ENCODE assay signal across 8 cellular contexts in the genomic region with DNA sequence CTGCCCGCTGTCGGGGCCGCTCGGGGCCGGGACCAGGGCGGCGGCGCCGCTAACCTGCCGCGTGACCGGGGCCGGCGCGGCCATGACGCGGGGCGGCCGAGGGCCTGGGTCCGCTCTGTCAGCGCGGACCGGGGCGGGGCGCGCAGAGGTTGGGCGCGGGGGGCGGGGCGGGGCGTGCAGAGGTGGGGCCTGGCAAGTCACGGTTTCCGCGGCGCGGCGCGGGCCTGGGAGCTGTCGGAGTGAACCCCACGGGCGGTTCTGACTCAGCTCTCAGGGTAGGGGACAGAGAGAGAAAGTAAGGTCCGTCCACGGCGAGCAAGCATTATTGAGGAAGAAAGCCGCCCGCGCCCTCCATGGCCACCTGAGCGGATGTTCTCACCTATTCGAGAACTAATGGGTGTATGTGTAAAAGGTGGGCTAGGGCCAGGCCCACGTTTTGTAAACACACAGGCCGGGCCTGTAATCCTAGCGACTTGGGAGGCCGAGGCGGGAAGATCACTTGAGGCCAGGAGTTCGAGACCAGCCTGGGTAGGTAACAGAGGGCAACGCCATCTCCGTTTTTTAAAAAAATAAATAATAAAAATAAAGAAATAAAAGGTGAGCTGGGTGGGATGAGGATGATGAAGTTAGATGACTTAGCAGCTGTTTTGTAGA. TPM values are rescaled to one million over a fixed set of nuclear protein-coding genes. Genes with fewer than 3 reads are reported as not detected.
A peak's percentile ranks its signal among the peaks of the same experiment; 100 is the strongest.
DNase-seq lines count a peak whose midpoint lies in the region; ATAC-seq and TF ChIP-seq lines count a peak whose summit lies in the region.

A gene with protein sequence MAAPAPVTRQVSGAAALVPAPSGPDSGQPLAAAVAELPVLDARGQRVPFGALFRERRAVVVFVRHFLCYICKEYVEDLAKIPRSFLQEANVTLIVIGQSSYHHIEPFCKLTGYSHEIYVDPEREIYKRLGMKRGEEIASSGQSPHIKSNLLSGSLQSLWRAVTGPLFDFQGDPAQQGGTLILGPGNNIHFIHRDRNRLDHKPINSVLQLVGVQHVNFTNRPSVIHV (minus strand): TSS at position 120 of the 654 bp plus-strand sequence. CDS start 36 bp downstream, at position 84.

- CTCF ChIA-PET in HCT116 (lab: Charles Lee) = interaction anchor here (0.6 kb wide), 1 partner anchor 961 kb away, joined by 5 read pairs; no protein-coding TSS in a partner anchor

- intact Hi-C loops in HCT116 (cut with micrococcal nuclease) = no loop called here
- intact Hi-C loops in left colon (cut with DNase I, micrococcal nuclease) = no loop called here

- POLR2A ChIA-PET in HCT116 (lab: Charles Lee) = no interaction called here

- peak within 1 kb of the TSS; percentile 91 for H3K4me2 ChIP-seq in HCT116 (ENCODE audit: low read length)

- TF ChIP-seq CTCF in GM12865 (IDR thresholded peaks at IDR 0.05; ENCODE audit: insufficient read depth, low read depth, low read length, missing control alignments) (no peak), HCT116 (IDR thresholded peaks at IDR 0.05 in 2 of 3, conservative IDR thresholded peaks at IDR 0.05 in 1 of 3; ENCODE audit: borderline replicate concordance in 1 of 3, insufficient read depth in 1 of 3, low read depth in 2 of 3, low read length in 2 of 3) (no peak), choroid plexus epithelial cell (conservative IDR thresholded peaks at IDR 0.05; ENCODE audit: low read depth, low read length) (no peak)

- H3K79me2 ChIP-seq in HCT116 (ENCODE audit: insufficient read depth, low read length) = no peaks in the 10 kb centered on the region

- peak; percentile 64 for TF ChIP-seq POLR2A in HCT116 (IDR thresholded peaks at IDR 0.05; ENCODE audit: borderline replicate concordance, extremely low read depth, insufficient read depth, insufficient read length)

- H4K20me1 ChIP-seq in HCT116 (ENCODE audit: insufficient read depth) = no peaks in the 10 kb centered on the region

- peaks cover 5 to 22% of the 10 kb centered on the region in 2 experiments; a peak in 3 of 4 replicates for H3K4me1 ChIP-seq in HCT116 (ENCODE audit: control insufficient read depth in 1 of 2, insufficient read depth in 2 of 2, low read length in 2 of 2)

- no peaks in the 10 kb centered on the region for H3K27me3 ChIP-seq in HCT116 (ENCODE audit: insufficient read depth, low read length)

- TF ChIP-seq RAD21 in HCT116 (IDR thresholded peaks at IDR 0.05; ENCODE audit: low read depth) = no peak

- peak within 1 kb of the TSS; percentile 81 for H2AFZ ChIP-seq in HCT116 (ENCODE audit: low read depth, low read length, poor library complexity, severe bottlenecking)

- H3K9me2 ChIP-seq in HCT116 (ENCODE audit: insufficient read depth) = no peaks in the 10 kb centered on the region

- TSS peak; percentile 74 for BruUV-seq in HCT116 (replicated peaks; lab: Mats Ljungman, UMichigan)

- H3K27ac ChIP-seq in HCT116 (ENCODE audit: low read depth, low read length) = peak within 1 kb of the TSS; percentile 91

- H3K9me3 ChIP-seq in HCT116 (ENCODE audit: control insufficient read depth in 1 of 2, insufficient read depth in 1 of 2, low read depth in 1 of 2, low read length in 2 of 2) = no peaks in the 10 kb centered on the region

- peak; percentile 85 for ATAC-seq in HCT116
- ATAC-seq in left colon = peak; percentile 77
- ATAC-seq in GM18870 (IDR thresholded peaks at IDR 0.05; ENCODE audit: unreplicated experiment) = no peak

- peak; percentile 72 for DNase-seq in GM12865 (ENCODE audit: low read depth)
- no peak for DNase-seq in HCT116 (ENCODE audit: low read depth, low spot score)
- DNase-seq in NCI-H1930 (lab: John Stamatoyannopoulos, UW) = peak; percentile 37 to 43
- DNase-seq in activated CD4-positive, alpha-beta T cell treated with anti-CD3 and anti-CD28 coated beads for 4 hours = peak; percentile 83 to 86
- peak; percentile 70 for DNase-seq in choroid plexus epithelial cell (ENCODE audit: low read depth)
- peak; percentile 84 to 91 for DNase-seq in left colon
- peak; percentile 77 to 85 for DNase-seq in stimulated activated CD4-positive, alpha-beta T cell treated with anti-CD3 and anti-CD28 coated beads, Interleukin-1b, Interleukin-23, amount 100 ng/mL, for 4 hours (ENCODE audit: low read depth in 2 of 2)

- H3K9ac ChIP-seq in HCT116 (ENCODE audit: low read length) = peak within 1 kb of the TSS; percentile 71

- RAD21 ChIA-PET in HCT116 (lab: Charles Lee; ENCODE audit: low non-redundant PET in 1 of 2, low total read pairs in 2 of 2, uncharacterized antibody in 2 of 2, unreplicated experiment in 2 of 2) = interaction anchor here in 1 of 2 experiments (1.0 kb wide), 1 partner anchor 213 kb away, joined by 4 read pairs; no protein-coding TSS in a partner anchor

- peaks cover 4% of the 10 kb centered on the region in 2 experiments; a peak in 2 of 4 replicates for H3K36me3 ChIP-seq in HCT116 (ENCODE audit: control insufficient read depth in 1 of 2, insufficient read depth in 2 of 2, low read length in 2 of 2)

- H3K4me3 ChIP-seq in GM12865 (ENCODE audit: low read depth, low read length) (peak within 1 kb of the TSS; percentile 54), HCT116 (replicated peaks in 1 of 2; ENCODE audit: low read depth in 1 of 2, low read length in 2 of 2) (peak within 1 kb of the TSS; percentile 65), choroid plexus epithelial cell (ENCODE audit: low read depth, low read length) (peak within 1 kb of the TSS; percentile 70)

TF ChIP-seq in HCT116, 20 proteins besides CTCF, POLR2A, EP300 and RAD21:
- peak; percentile 55 for TF ChIP-seq POLR2AphosphoS5 (IDR thresholded peaks at IDR 0.05; ENCODE audit: low read depth, low read length)
- no peak for TF ChIP-seq ELF1 (IDR thresholded peaks at IDR 0.05; ENCODE audit: borderline replicate concordance, low read depth)
- peak; percentile 61 for TF ChIP-seq ZFX (IDR thresholded peaks at IDR 0.05)
- TF ChIP-seq CEBPB (IDR thresholded peaks at IDR 0.05; ENCODE audit: low read depth) = no peak
- TF ChIP-seq SRF (IDR thresholded peaks at IDR 0.05; ENCODE audit: low read depth) = no peak
- TF ChIP-seq EZH2phosphoT487 (IDR thresholded peaks at IDR 0.05; ENCODE audit: borderline replicate concordance) = no peak
- no peak for TF ChIP-seq YY1 (IDR thresholded peaks at IDR 0.05; ENCODE audit: extremely low read depth, insufficient replicate concordance, low read depth, low read length)
- TF ChIP-seq EZH2 (IDR thresholded peaks at IDR 0.05) = no peak
- TF ChIP-seq CBX3 (IDR thresholded peaks at IDR 0.05; ENCODE audit: low read depth) = no peak
- TF ChIP-seq SP1 (IDR thresholded peaks at IDR 0.05; ENCODE audit: low read depth) = no peak
- TF ChIP-seq FOSL1 (IDR thresholded peaks at IDR 0.05; ENCODE audit: low read depth) = no peak
- TF ChIP-seq, protein P1, sequence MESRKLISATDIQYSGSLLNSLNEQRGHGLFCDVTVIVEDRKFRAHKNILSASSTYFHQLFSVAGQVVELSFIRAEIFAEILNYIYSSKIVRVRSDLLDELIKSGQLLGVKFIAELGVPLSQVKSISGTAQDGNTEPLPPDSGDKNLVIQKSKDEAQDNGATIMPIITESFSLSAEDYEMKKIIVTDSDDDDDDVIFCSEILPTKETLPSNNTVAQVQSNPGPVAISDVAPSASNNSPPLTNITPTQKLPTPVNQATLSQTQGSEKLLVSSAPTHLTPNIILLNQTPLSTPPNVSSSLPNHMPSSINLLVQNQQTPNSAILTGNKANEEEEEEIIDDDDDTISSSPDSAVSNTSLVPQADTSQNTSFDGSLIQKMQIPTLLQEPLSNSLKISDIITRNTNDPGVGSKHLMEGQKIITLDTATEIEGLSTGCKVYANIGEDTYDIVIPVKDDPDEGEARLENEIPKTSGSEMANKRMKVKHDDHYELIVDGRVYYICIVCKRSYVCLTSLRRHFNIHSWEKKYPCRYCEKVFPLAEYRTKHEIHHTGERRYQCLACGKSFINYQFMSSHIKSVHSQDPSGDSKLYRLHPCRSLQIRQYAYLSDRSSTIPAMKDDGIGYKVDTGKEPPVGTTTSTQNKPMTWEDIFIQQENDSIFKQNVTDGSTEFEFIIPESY (IDR thresholded peaks at IDR 0.05; ENCODE audit: extremely low read depth, insufficient replicate concordance, low read length) = no peak
- TF ChIP-seq ZNF274 (IDR thresholded peaks at IDR 0.05; ENCODE audit: low read depth, low read length) = no peak
- TF ChIP-seq, protein P2, sequence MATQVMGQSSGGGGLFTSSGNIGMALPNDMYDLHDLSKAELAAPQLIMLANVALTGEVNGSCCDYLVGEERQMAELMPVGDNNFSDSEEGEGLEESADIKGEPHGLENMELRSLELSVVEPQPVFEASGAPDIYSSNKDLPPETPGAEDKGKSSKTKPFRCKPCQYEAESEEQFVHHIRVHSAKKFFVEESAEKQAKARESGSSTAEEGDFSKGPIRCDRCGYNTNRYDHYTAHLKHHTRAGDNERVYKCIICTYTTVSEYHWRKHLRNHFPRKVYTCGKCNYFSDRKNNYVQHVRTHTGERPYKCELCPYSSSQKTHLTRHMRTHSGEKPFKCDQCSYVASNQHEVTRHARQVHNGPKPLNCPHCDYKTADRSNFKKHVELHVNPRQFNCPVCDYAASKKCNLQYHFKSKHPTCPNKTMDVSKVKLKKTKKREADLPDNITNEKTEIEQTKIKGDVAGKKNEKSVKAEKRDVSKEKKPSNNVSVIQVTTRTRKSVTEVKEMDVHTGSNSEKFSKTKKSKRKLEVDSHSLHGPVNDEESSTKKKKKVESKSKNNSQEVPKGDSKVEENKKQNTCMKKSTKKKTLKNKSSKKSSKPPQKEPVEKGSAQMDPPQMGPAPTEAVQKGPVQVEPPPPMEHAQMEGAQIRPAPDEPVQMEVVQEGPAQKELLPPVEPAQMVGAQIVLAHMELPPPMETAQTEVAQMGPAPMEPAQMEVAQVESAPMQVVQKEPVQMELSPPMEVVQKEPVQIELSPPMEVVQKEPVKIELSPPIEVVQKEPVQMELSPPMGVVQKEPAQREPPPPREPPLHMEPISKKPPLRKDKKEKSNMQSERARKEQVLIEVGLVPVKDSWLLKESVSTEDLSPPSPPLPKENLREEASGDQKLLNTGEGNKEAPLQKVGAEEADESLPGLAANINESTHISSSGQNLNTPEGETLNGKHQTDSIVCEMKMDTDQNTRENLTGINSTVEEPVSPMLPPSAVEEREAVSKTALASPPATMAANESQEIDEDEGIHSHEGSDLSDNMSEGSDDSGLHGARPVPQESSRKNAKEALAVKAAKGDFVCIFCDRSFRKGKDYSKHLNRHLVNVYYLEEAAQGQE (IDR thresholded peaks at IDR 0.05; ENCODE audit: low read depth) = no peak
- TF ChIP-seq, protein P3, sequence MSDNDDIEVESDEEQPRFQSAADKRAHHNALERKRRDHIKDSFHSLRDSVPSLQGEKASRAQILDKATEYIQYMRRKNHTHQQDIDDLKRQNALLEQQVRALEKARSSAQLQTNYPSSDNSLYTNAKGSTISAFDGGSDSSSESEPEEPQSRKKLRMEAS (IDR thresholded peaks at IDR 0.05) = no peak; the same call in 1 of the 2 replicates
TF ChIP-seq in HCT116: peak in this region for 2.

RNA-seq across cellular contexts. Expression of the gene that starts here (rescaled TPM):
- 10.4 TPM for total RNA-seq in HCT116 (2021; ENCODE audit: unreplicated experiment)
- 4.2 and 5.2 TPM in 2 replicates for polyA plus RNA-seq in HCT116 (2012)
- 1 to 10 TPM; 2.4 to 6.0 TPM for total RNA-seq in left colon
